Comparison of ENCODE assay signal across 8 cellular contexts in genomic region chr11:61733120-61733978, GRCh38. TPM values are rescaled to one million over a fixed set of nuclear protein-coding genes. Genes with fewer than 3 reads are reported as not detected.
A peak's percentile ranks its signal among the peaks of the same experiment; 100 is the strongest.
DNase-seq lines count a peak whose midpoint lies in the region; ATAC-seq and TF ChIP-seq lines count a peak whose summit lies in the region.

No MANE protein-coding gene starts in this region.

- no peak for TF ChIP-seq POLR2A in upper lobe of left lung (IDR thresholded peaks at IDR 0.05)

- TF ChIP-seq CTCF in glutamatergic neuron (IDR thresholded peaks at IDR 0.05; ENCODE audit: partially characterized antibody, unreplicated experiment) = peak; percentile 99
- TF ChIP-seq CTCF in upper lobe of left lung (IDR thresholded peaks at IDR 0.05) = peak; percentile 97 to 98 (median 98)

- WGBS in upper lobe of left lung, 2 donors = 24 to 36% methylated on average over 6 to 13 of the region's 13 CpGs

- ATAC-seq in upper lobe of left lung (ENCODE audit: low FRiP score in 2 of 2) = peak; percentile 83 to 89

- H3K4me3 Mint-ChIP-seq in activated naive CD8-positive, alpha-beta T cell treated with anti-CD3 and anti-CD28 coated beads for 36 hours = no peak overlapping the region
- peak overlapping the region; percentile 81 for H3K4me3 Mint-ChIP-seq in glutamatergic neuron (ENCODE audit: unreplicated experiment)

- intact Hi-C loops in posterior vena cava (cut with DNase I) = loop anchor here (2.0 kb wide), 2 partner anchors 51 to 55 kb away; no protein-coding TSS in a partner anchor

- H3K36me3 ChIP-seq in H7 (replicated peaks; ENCODE audit: control insufficient read depth, insufficient read depth, low read length) (peaks cover 1% of the 10 kb centered on the region; the same call in 1 of the 2 replicates), upper lobe of left lung (peaks cover 0 to 32% (median 4%) of the 10 kb centered on the region in 4 donors)

- DNase-seq in EH (ENCODE audit: low read depth) = peak; percentile 83
- DNase-seq in H7 = peak; percentile 98
- peak; percentile 56 for DNase-seq in NCI-H1048 (lab: John Stamatoyannopoulos, UW)
- DNase-seq in SKM-1 treated with dmso at 0.1 percent for 144 hours (lab: John Stamatoyannopoulos, UW; ENCODE audit: unreplicated experiment) = peak; percentile 60
- peak; percentile 77 for DNase-seq in activated naive CD8-positive, alpha-beta T cell treated with anti-CD3 and anti-CD28 coated beads for 36 hours
- peak; percentile 89 for DNase-seq in glutamatergic neuron
- DNase-seq in posterior vena cava (ENCODE audit: low spot score) = peak; percentile 96
- DNase-seq in upper lobe of left lung = peak; percentile 91 to 94

- H3K27me3 Mint-ChIP-seq in activated naive CD8-positive, alpha-beta T cell treated with anti-CD3 and anti-CD28 coated beads for 36 hours = no peaks in the 10 kb centered on the region
- H3K27me3 Mint-ChIP-seq in glutamatergic neuron (ENCODE audit: unreplicated experiment) = peaks cover 14% of the 10 kb centered on the region

- H3K4me1 Mint-ChIP-seq in activated naive CD8-positive, alpha-beta T cell treated with anti-CD3 and anti-CD28 coated beads for 36 hours = peaks cover 2% of the 10 kb centered on the region
- peaks cover 22% of the 10 kb centered on the region for H3K4me1 Mint-ChIP-seq in glutamatergic neuron (ENCODE audit: low read depth, unreplicated experiment)

- no peak overlapping the region for H3K4me3 ChIP-seq in H7 (ENCODE audit: insufficient read depth, low read depth, low read length)
- no peak overlapping the region for H3K4me3 ChIP-seq in upper lobe of left lung

- no peak for TF ChIP-seq EP300 in upper lobe of left lung (IDR thresholded peaks at IDR 0.05)

- no peaks in the 10 kb centered on the region for H3K9me3 ChIP-seq in upper lobe of left lung

- no peaks in the 10 kb centered on the region for H3K36me3 Mint-ChIP-seq in activated naive CD8-positive, alpha-beta T cell treated with anti-CD3 and anti-CD28 coated beads for 36 hours
- no peaks in the 10 kb centered on the region for H3K36me3 Mint-ChIP-seq in glutamatergic neuron (ENCODE audit: unreplicated experiment)

- peaks cover 0 to 6% (median 4%) of the 10 kb centered on the region in 4 donors for H3K4me1 ChIP-seq in upper lobe of left lung

- no peak overlapping the region for H3K27ac ChIP-seq in upper lobe of left lung

- H3K27me3 ChIP-seq in H7 (ENCODE audit: control insufficient read depth, insufficient read depth, low read length) (no peaks in the 10 kb centered on the region), upper lobe of left lung (no peaks in the 10 kb centered on the region)

- H3K9me3 Mint-ChIP-seq in activated naive CD8-positive, alpha-beta T cell treated with anti-CD3 and anti-CD28 coated beads for 36 hours = no peaks in the 10 kb centered on the region
- H3K9me3 Mint-ChIP-seq in glutamatergic neuron (ENCODE audit: unreplicated experiment) = peaks cover 10% of the 10 kb centered on the region

- H3K27ac Mint-ChIP-seq in activated naive CD8-positive, alpha-beta T cell treated with anti-CD3 and anti-CD28 coated beads for 36 hours = no peak overlapping the region
- H3K27ac Mint-ChIP-seq in glutamatergic neuron (ENCODE audit: unreplicated experiment) = peak overlapping the region; percentile 100

RNA-seq across cellular contexts. Expression of gene MYRF, which starts 19.1 kb away (rescaled TPM):
- 3.6 and 4.2 TPM in 2 replicates for total RNA-seq in H7 (2014; rRNA removed; shearing (Covaris generic))
- total RNA-seq in activated naive CD8-positive, alpha-beta T cell treated with anti-CD3 and anti-CD28 coated beads for 36 hours = under 1 TPM; 0.68 to 0.70 TPM
- total RNA-seq in glutamatergic neuron (ENCODE audit: unreplicated experiment) = 0.29 TPM
- 1 to 10 TPM; 3.1 to 3.7 TPM for total RNA-seq in posterior vena cava
- 100 to 1,000 TPM in 1 of 6 donors, 10 to 100 TPM in 5; 32.5 to 147 (median 50.7) TPM for total RNA-seq in upper lobe of left lung

RNA-seq across cellular contexts. Expression of gene DAGLA, which starts 53.2 kb away (rescaled TPM):
- total RNA-seq in H7 (2014; rRNA removed; shearing (Covaris generic)) = 3.7 and 4.8 TPM in 2 replicates
- under 1 TPM; 0.12 to 0.22 TPM for total RNA-seq in activated naive CD8-positive, alpha-beta T cell treated with anti-CD3 and anti-CD28 coated beads for 36 hours
- total RNA-seq in glutamatergic neuron (ENCODE audit: unreplicated experiment) (9.6 TPM), posterior vena cava (1 to 10 TPM; 1.8 to 2.4 TPM), upper lobe of left lung (10 to 100 TPM in 1 of 6 donors, 1 to 10 TPM in 5; 3.0 to 11.0 (median 8.0) TPM)

RNA-seq across cellular contexts. Expression of gene TMEM258, which starts 59.0 kb away (rescaled TPM):
- 263 and 296 TPM in 2 replicates for total RNA-seq in H7 (2014; rRNA removed; shearing (Covaris generic))
- total RNA-seq in activated naive CD8-positive, alpha-beta T cell treated with anti-CD3 and anti-CD28 coated beads for 36 hours = 100 to 1,000 TPM; 143 TPM
- total RNA-seq in glutamatergic neuron (ENCODE audit: unreplicated experiment) = 82.7 TPM
- 10 to 100 TPM; 78.2 to 84.7 TPM for total RNA-seq in posterior vena cava
- total RNA-seq in upper lobe of left lung = 100 to 1,000 TPM in 1 of 6 donors, 10 to 100 TPM in 4, 1 to 10 TPM in 1; 8.4 to 106 (median 34.9) TPM

RNA-seq across cellular contexts. Expression of gene FEN1, which starts 59.4 kb away (rescaled TPM):
- 103 and 119 TPM in 2 replicates for total RNA-seq in H7 (2014; rRNA removed; shearing (Covaris generic))
- total RNA-seq in activated naive CD8-positive, alpha-beta T cell treated with anti-CD3 and anti-CD28 coated beads for 36 hours = 100 to 1,000 TPM; 135 to 140 TPM
- total RNA-seq in glutamatergic neuron (ENCODE audit: unreplicated experiment) (15.2 TPM), posterior vena cava (1 to 10 TPM; 4.6 to 6.0 TPM), upper lobe of left lung (1 to 10 TPM; 6.0 to 9.1 (median 7.0) TPM)
